Comparison of ENCODE assay signal across 1 cellular context in genomic region chr16:74666425-74667214, GRCh38.
TF ChIP-seq lines count a peak whose summit lies in the region.

TSS of gene RFWD3 (minus strand) at chr16:74666877. CDS start at chr16:74661449, 5,428 bp downstream.

TF ChIP-seq in K562, 482 proteins besides CTCF, POLR2A, EP300 and RAD21 (continued from another document and continues in another):
- TF ChIP-seq CHD7 (IDR thresholded peaks at IDR 0.05; ENCODE audit: low read depth, low read length) (no peak), ID3 (CRISPR knock-in tag; IDR thresholded peaks at IDR 0.05) (no peak), ID3 (tag; IDR thresholded peaks at IDR 0.05) (peak; percentile 77), KDM4B (IDR thresholded peaks at IDR 0.05; ENCODE audit: borderline replicate concordance in 2 of 2, low read depth in 1 of 2) (no peak), ZNF644 (tag; IDR thresholded peaks at IDR 0.05; ENCODE audit: low read depth) (no peak), ZNF174 (CRISPR knock-in tag; IDR thresholded peaks at IDR 0.05) (no peak), NEUROD1 (IDR thresholded peaks at IDR 0.05; ENCODE audit: borderline replicate concordance, low read depth, low read length, partially characterized antibody) (peak; percentile 98), PRMT5 (CRISPR knock-in tag; IDR thresholded peaks at IDR 0.05) (no peak), ZNF408 (CRISPR knock-in tag; IDR thresholded peaks at IDR 0.05; ENCODE audit: low read depth) (no peak), ILF3 (IDR thresholded peaks at IDR 0.05; ENCODE audit: borderline replicate concordance) (no peak), DLX4 (CRISPR knock-in tag; IDR thresholded peaks at IDR 0.05) (no peak), STAT5B (CRISPR knock-in tag; IDR thresholded peaks at IDR 0.05) (no peak), RFX1 (IDR thresholded peaks at IDR 0.05) (no peak), BACH1 (tag; IDR thresholded peaks at IDR 0.05) (no peak), BCLAF1 (IDR thresholded peaks at IDR 0.05; ENCODE audit: borderline replicate concordance in 1 of 2, control insufficient read depth in 1 of 2, low read depth in 2 of 2, low read length in 1 of 2) (peak in 1 of 2 experiments; percentile 30; a peak in 1 of 4 replicates), ARNT (IDR thresholded peaks at IDR 0.05) (0 out of 4 replicates have a peak, but pooled peaks have one; percentile 58 to 62), ZNF324 (CRISPR knock-in tag; IDR thresholded peaks at IDR 0.05) (no peak), MGA (IDR thresholded peaks at IDR 0.05) (peak; percentile 82), ZNF444 (CRISPR knock-in tag; IDR thresholded peaks at IDR 0.05) (no peak), GTF2B (IDR thresholded peaks at IDR 0.05; ENCODE audit: extremely low read depth, insufficient read length) (no peak), ATF4 (CRISPR knock-in tag; IDR thresholded peaks at IDR 0.05) (no peak), NCOA2 (IDR thresholded peaks at IDR 0.05; ENCODE audit: partially characterized antibody in 2 of 2) (no peak)
